ENCODE assay signal across 8 cellular contexts in genomic region chr6:17167327-17167979, GRCh38.
DNase-seq lines count a peak whose midpoint lies in the region; ATAC-seq and TF ChIP-seq lines count a peak whose summit lies in the region.

No MANE protein-coding gene starts in this region.

- intact Hi-C loops in psoas muscle (cut with DNase I), result loop anchor here in 1 of 2 donors (10.0 kb wide), 1 partner anchor 317 kb away; no protein-coding TSS in a partner anchor

- H3K27ac ChIP-seq in gastroesophageal sphincter (no peak overlapping the region), psoas muscle (peak overlapping the region; percentile 96)

- TF ChIP-seq EP300 in gastroesophageal sphincter (IDR thresholded peaks at IDR 0.05), result no peak

- no peaks in the 10 kb centered on the region for H3K36me3 ChIP-seq in gastroesophageal sphincter
- no peaks in the 10 kb centered on the region for H3K36me3 ChIP-seq in psoas muscle (ENCODE audit: insufficient read depth in 1 of 2, low read depth in 1 of 2)

- 53 to 61% methylated on average over 3 to 8 of the region's 9 CpGs for WGBS in gastroesophageal sphincter (ENCODE audit: low coverage in 1 of 2), 2 donors
- WGBS in psoas muscle, 3 donors, result 15 to 19% (median 16%) methylated on average over 9 of the region's 9 CpGs

- ATAC-seq in gastroesophageal sphincter (no peak), psoas muscle (peak; percentile 64 to 72 (median 68)), GM18861 (IDR thresholded peaks at IDR 0.05; ENCODE audit: unreplicated experiment) (no peak)

- TF ChIP-seq CTCF in GM13977 (IDR thresholded peaks at IDR 0.05; ENCODE audit: extremely low read depth, insufficient read depth, missing control alignments) (peak; percentile 3), gastroesophageal sphincter (IDR thresholded peaks at IDR 0.05) (peak in 3 of 4 experiments; percentile 10 to 44 (median 16)), psoas muscle (IDR thresholded peaks at IDR 0.05) (peak; percentile 61)

- in situ Hi-C loops in GM13977 (cut with MboI; ENCODE audit: low pct_unique_long_range_greater_than_20kb, low sequenced_read_pairs, unreplicated experiment), result loop anchor here (25.0 kb wide), 1 partner anchor 420 kb away; no protein-coding TSS in a partner anchor

- H3K27me3 ChIP-seq in gastroesophageal sphincter, result no peaks in the 10 kb centered on the region
- H3K27me3 ChIP-seq in psoas muscle (ENCODE audit: insufficient read depth in 3 of 3, low read length in 2 of 3), result no peaks in the 10 kb centered on the region

- H3K4me1 ChIP-seq in gastroesophageal sphincter (no peaks in the 10 kb centered on the region), psoas muscle (peaks cover 19% of the 10 kb centered on the region)

- H3K4me3 ChIP-seq in gastroesophageal sphincter, result no peak overlapping the region
- H3K4me3 ChIP-seq in psoas muscle, result peak overlapping the region; percentile 24

- DNase-seq in GM13977 (ENCODE audit: low spot score), result no peak
- peak; percentile 55 for DNase-seq in RKO (ENCODE audit: low spot score)
- peak; percentile 28 to 63 for DNase-seq in psoas muscle
- DNase-seq in activated T-cell treated with anti-CD3 and anti-CD28 coated beads, Interleukin-2, amount 50 U/mL, for 48 hours, result no peak
- DNase-seq in mesenteric fat pad (ENCODE audit: low spot score), result no peak
- DNase-seq in DMS79 treated with DMSO at 0.1 percent for 48 hours (lab: John Stamatoyannopoulos, UW), result no peak

- no peak for TF ChIP-seq POLR2A in gastroesophageal sphincter (IDR thresholded peaks at IDR 0.05)

- H3K9me3 ChIP-seq in gastroesophageal sphincter (no peaks in the 10 kb centered on the region), psoas muscle (peaks cover 6% of the 10 kb centered on the region)

Comparison
In these comparisons a context has a peak if more than half of its experiments do, and no peak if none do; other contexts are left out.
1. DNase-seq: peak in RKO (single experiment) and psoas muscle (2 of 2); none in GM13977 (single experiment), activated T-cell treated with anti-CD3 and anti-CD28 coated beads, Interleukin-2, amount 50 U/mL, for 48 hours (0 of 2), mesenteric fat pad (single experiment) and DMS79 treated with DMSO at 0.1 percent for 48 hours (single experiment).
2. CTCF ChIP-seq: peak in every context shown above with its lines; median percentile 61 in psoas muscle; 16 in gastroesophageal sphincter; 3 in GM13977.
3. ATAC-seq: peak in psoas muscle (4 of 4); none in gastroesophageal sphincter (single experiment) and GM18861 (single experiment).